ENCODE assay signal across 22 cellular contexts in genomic region chr7:122132341-122132740, GRCh38. TPM values are rescaled to one million over a fixed set of nuclear protein-coding genes. Genes with fewer than 3 reads are reported as not detected.
DNase-seq lines count a peak whose midpoint lies in the region; ATAC-seq and TF ChIP-seq lines count a peak whose summit lies in the region.
"Had no signal": no experiment of that assay in that cellular context is flagged by ENCODE, and none has a peak within 500 bp of the region (broad histone marks: within the 10 kb centered on the region; RNA-seq: fewer than 3 reads in every experiment).

No MANE protein-coding gene starts in this region.

- H3F3A ChIP-seq in GM23248 (ENCODE audit: insufficient read depth), result peaks cover 7% of the 10 kb centered on the region; the same call in 1 of the 2 replicates

- 20 to 23% methylated on average over 2 of the region's 2 CpGs for WGBS in GM23248 (ENCODE audit: low coverage in 1 of 2, low lambda C conversion rate in 2 of 2, missing lambda C conversion rate in 2 of 2), 2 experiments

- CTCF ChIA-PET in T-cell (lab: Charles Lee), result interaction anchor here in 1 of 2 donors (0.6 kb wide), 1 partner anchor 1182 kb away, joined by 3 read pairs; the partner anchor contains the start of gene ING3

- H3K9me3 Mint-ChIP-seq in immature natural killer cell, result peaks cover 0 to 2% (median 0%) of the 10 kb centered on the region in 6 donors
- peaks cover 0 to 4% (median 2%) of the 10 kb centered on the region in 3 donors for H3K9me3 Mint-ChIP-seq in T-cell

- DNase-seq in GM23248, result peak; percentile 77
- DNase-seq in SK-MEL-5 (ENCODE audit: low read depth, low spot score), result peak; percentile 16
- DNase-seq in fibroblast of mammary gland (ENCODE audit: low read depth), result peak; percentile 83
- peak; percentile 58 for DNase-seq in renal cortical epithelial cell (ENCODE audit: low read depth)
- DNase-seq in superior temporal gyrus (ENCODE audit: extremely low spot score), result no peak
- no peak for DNase-seq in immature natural killer cell
- DNase-seq in colonic mucosa, result no peak
- DNase-seq in T-cell, result no peak
- DNase-seq: activated CD4-positive, alpha-beta T cell treated with anti-CD3 and anti-CD28 coated beads, Interleukin-2, amount 50 U/mL, for 48 hours; activated T-cell treated with anti-CD3 and anti-CD28 coated beads, Interleukin-2, amount 50 U/mL, for 24 hours; caudate nucleus; effector CD8-positive, alpha-beta T cell; naive B cell; NCI-H1417 treated with DMSO at 0.1 percent for 48 hours; NCI-H2227 treated with DMSO at 0.1 percent for 48 hours; NK-92 treated with Interleukin-12 subunit alpha and Interleukin-12 subunit beta, amount 100 ng/mL, for 24 hours; small intestine; T-helper 1 cell had no signal

- H3K79me2 ChIP-seq in GM23248 (ENCODE audit: insufficient read depth), result no peaks in the 10 kb centered on the region

- H3K9ac ChIP-seq in GM23248 (no peak overlapping the region), colonic mucosa (ENCODE audit: low read depth in 2 of 2, low read length in 2 of 2) (no peak overlapping the region)
- H3K9ac ChIP-seq: BLaER1 had no signal

- H3K36me3 Mint-ChIP-seq in immature natural killer cell (no peaks in the 10 kb centered on the region), T-cell (no peaks in the 10 kb centered on the region)

- peaks cover 13% of the 10 kb centered on the region for H3K4me1 ChIP-seq in GM23248 (ENCODE audit: insufficient read depth)
- H3K4me1 ChIP-seq in colonic mucosa, result no peaks in the 10 kb centered on the region

- no peak overlapping the region for H2AFZ ChIP-seq in GM23248

- H3K27me3 Mint-ChIP-seq in immature natural killer cell (ENCODE audit: low read depth in 3 of 3) (peaks cover 0 to 3% (median 1%) of the 10 kb centered on the region in 3 donors), T-cell (no peaks in the 10 kb centered on the region)
- H3K27me3 Mint-ChIP-seq: activated T-cell treated with anti-CD3 and anti-CD28 coated beads, Interleukin-2, amount 50 U/mL, for 24 hours; naive B cell had no signal

- H3K27me3 ChIP-seq in GM23248 (replicated peaks; ENCODE audit: insufficient read depth), result no peaks in the 10 kb centered on the region
- H3K27me3 ChIP-seq in colonic mucosa, result no peaks in the 10 kb centered on the region
- H3K27me3 ChIP-seq: BLaER1 had no signal

- H4K20me1 ChIP-seq in GM23248 (ENCODE audit: insufficient read depth), result no peaks in the 10 kb centered on the region

- H3K4me1 Mint-ChIP-seq in immature natural killer cell (peaks cover 5 to 10% of the 10 kb centered on the region in 2 donors), T-cell (peaks cover 8 to 14% (median 9%) of the 10 kb centered on the region in 3 donors)

- no peaks in the 10 kb centered on the region for H3K36me3 ChIP-seq in GM23248 (ENCODE audit: low read depth)
- no peaks in the 10 kb centered on the region for H3K36me3 ChIP-seq in colonic mucosa

- no peaks in the 10 kb centered on the region for H3K9me2 ChIP-seq in GM23248 (ENCODE audit: insufficient read depth)

- peak overlapping the region; percentile 44 for H3K4me2 ChIP-seq in GM23248 (ENCODE audit: unreplicated experiment)
- H3K4me2 ChIP-seq: BLaER1 had no signal

- intact Hi-C loops in colonic mucosa (cut with DNase I), result no loop called here

- H3K4me3 ChIP-seq in GM23248 (no peak overlapping the region), fibroblast of mammary gland (ENCODE audit: control insufficient read depth, low read depth, low read length) (no peak overlapping the region), colonic mucosa (no peak overlapping the region)
- H3K4me3 ChIP-seq: BLaER1, lung had no signal

- H3K27ac Mint-ChIP-seq in immature natural killer cell, result no peak overlapping the region
- no peak overlapping the region for H3K27ac Mint-ChIP-seq in T-cell
- H3K27ac Mint-ChIP-seq: activated naive CD4-positive, alpha-beta T cell treated with anti-CD3 and anti-CD28 coated beads, Interleukin-2, amount 50 U/mL, for 72 hours; activated T-cell treated with anti-CD3 and anti-CD28 coated beads, Interleukin-2, amount 50 U/mL, for 24 hours; naive B cell had no signal

- no peak overlapping the region for H3K4me3 Mint-ChIP-seq in immature natural killer cell
- H3K4me3 Mint-ChIP-seq in T-cell, result no peak overlapping the region
- H3K4me3 Mint-ChIP-seq: activated T-cell treated with anti-CD3 and anti-CD28 coated beads, Interleukin-2, amount 50 U/mL, for 24 hours; naive B cell had no signal

- H3K9me3 ChIP-seq in GM23248 (ENCODE audit: low read depth), result no peaks in the 10 kb centered on the region
- no peaks in the 10 kb centered on the region for H3K9me3 ChIP-seq in colonic mucosa
- H3K9me3 ChIP-seq: BLaER1 had no signal

- TF ChIP-seq CTCF in fibroblast of mammary gland (conservative IDR thresholded peaks at IDR 0.05; ENCODE audit: control insufficient read depth, insufficient read depth, low read depth, low read length), result no peak
- TF ChIP-seq CTCF in colonic mucosa (IDR thresholded peaks at IDR 0.05), result no peak

- H3K27ac ChIP-seq in GM23248 (0 out of 2 replicates have a peak overlapping the region, but pooled peaks have one; percentile 17), colonic mucosa (no peak overlapping the region)
- H3K27ac ChIP-seq: BLaER1, RWPE1 had no signal

- no peak for ATAC-seq in T-cell (replicated peaks in 1 of 4)
- ATAC-seq: activated naive CD4-positive, alpha-beta T cell treated with anti-CD3 and anti-CD28 coated beads, Interleukin-2, amount 50 U/mL, for 72 hours had no signal

- POLR2A ChIA-PET in T-cell (lab: Charles Lee), result no interaction called here

- in situ Hi-C loops in GM23248 (cut with MboI) (no loop called here), SK-MEL-5 (cut with HindIII; ENCODE audit: low pct_unique_long_range_greater_than_20kb, low sequenced_read_pairs) (no loop called here)

RNA-seq across cellular contexts. Expression of gene AASS, which starts 11.7 kb away (rescaled TPM):
- total RNA-seq in GM23248 (2014; rRNA removed; shearing (Covaris generic)), result 6.3 TPM in 2 replicates
- polyA plus RNA-seq in GM23248 (2016; fragmentation: Nextera tagmentation; extraction: Ambion mirVana) (3.6 and 5.8 TPM in 2 replicates), immature natural killer cell (under 1 TPM in 2 of 3 donors, not detected in 1; 0.76 to 0.81 TPM)
- 12.6 and 14.9 TPM in 2 replicates for total RNA-seq in SK-MEL-5 (2014; rRNA removed; shearing (Covaris generic))
- polyA plus RNA-seq in SK-MEL-5 (2015; cell fraction: cytosol; rRNA removed), result 4.9 and 7.0 TPM in 2 replicates
- polyA plus RNA-seq in SK-MEL-5 (2015; cell fraction: nucleus; rRNA removed), result 42.7 and 58.9 TPM in 2 replicates
- total RNA-seq in renal cortical epithelial cell (13.4 and 15.7 TPM in 2 replicates), colonic mucosa (1 to 10 TPM; 4.3 to 4.6 TPM), T-cell (1 to 10 TPM; 2.5 to 5.4 (median 3.3) TPM)

Comparison
In these comparisons a context has a peak if more than half of its experiments do, and no peak if none do; other contexts are left out.
1. DNase-seq: peak in GM23248 (single experiment), SK-MEL-5 (single experiment), fibroblast of mammary gland (single experiment) and renal cortical epithelial cell (single experiment); none in superior temporal gyrus (single experiment), immature natural killer cell (0 of 3), colonic mucosa (single experiment) and T-cell (0 of 34).